ENCODE assay signal across 13 cellular contexts in the genomic region with DNA sequence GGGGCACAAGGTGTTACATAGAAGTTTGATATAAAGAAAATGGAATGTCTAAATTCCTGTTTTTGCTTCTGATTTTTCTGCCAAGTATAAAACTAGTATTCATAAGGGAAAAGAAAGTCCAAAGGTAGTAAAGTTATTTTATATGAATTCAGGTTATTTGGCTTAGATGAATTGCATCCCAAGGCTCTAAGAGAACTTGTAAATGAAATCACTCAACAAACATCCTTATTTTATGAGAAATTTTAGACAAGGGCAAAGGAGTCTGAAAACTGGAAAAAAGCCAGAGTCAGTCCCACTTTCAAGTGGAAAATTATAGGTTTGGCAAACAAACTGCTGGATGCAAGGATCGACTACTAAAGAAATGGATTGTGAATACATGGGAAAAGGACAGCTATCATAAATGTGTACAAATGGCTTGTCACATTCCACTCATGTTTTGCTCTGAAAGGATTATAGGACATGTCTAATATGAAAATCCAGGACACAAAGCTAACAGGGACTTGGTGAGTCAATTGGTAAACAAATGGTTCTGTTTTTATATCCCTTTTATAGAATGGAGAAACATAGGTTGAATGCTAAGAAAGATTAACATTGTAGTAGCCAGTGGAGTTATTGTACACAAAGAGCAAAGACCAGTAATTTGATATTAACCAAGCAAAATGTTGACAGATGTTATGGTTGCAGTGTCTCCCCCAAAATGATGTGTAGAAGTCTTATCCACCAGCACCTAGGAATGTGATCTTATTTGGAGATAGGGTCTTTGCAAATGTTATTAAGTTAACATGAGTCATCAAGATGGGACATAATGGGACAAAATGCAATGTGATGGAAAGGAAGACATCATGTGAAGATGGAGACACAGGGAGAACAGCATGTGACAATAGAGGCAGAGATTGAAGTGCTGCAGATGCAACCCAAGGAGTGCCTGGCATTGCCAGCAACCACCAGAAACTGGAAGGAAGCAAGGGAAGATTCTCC.
"Had no signal": no experiment of that assay in that cellular context is flagged by ENCODE, and none has a peak within 500 bp of the region (broad histone marks: within the 10 kb centered on the region; RNA-seq: fewer than 3 reads in every experiment).

No MANE protein-coding gene starts in this region.

- H3K4me3 ChIP-seq: dorsolateral prefrontal cortex, lower lobe of right lung, skin epidermis, tibial nerve, vagina had no signal

- H3K27me3 ChIP-seq: dorsolateral prefrontal cortex, tibial nerve, vagina had no signal

- H3K36me3 ChIP-seq: lower lobe of right lung, tibial nerve, vagina had no signal

- H3K27ac ChIP-seq: dorsolateral prefrontal cortex, lower lobe of right lung, skin epidermis, tibial nerve, vagina had no signal

- H3K9me3 ChIP-seq: lower lobe of right lung, vagina had no signal

- DNase-seq: activated CD4-positive, alpha-beta T cell treated with anti-CD3 and anti-CD28 coated beads, Interleukin-2, amount 50 U/mL, for 4 hours; activated CD4-positive, CD25-positive, alpha-beta regulatory T cell treated with anti-CD3 and anti-CD28 coated beads, Interleukin-2, amount 50 U/mL, for 72 hours; activated gamma-delta T cell treated with Interleukin-2 at 50 U/mL for 16 hours; activated naive CD8-positive, alpha-beta T cell treated with anti-CD3 and anti-CD28 coated beads, Interleukin-2, amount 10 ng/mL, durations not matched to agents 7 days and 5 days; activated T-cell treated with anti-CD3 and anti-CD28 coated beads, Interleukin-2, amount 50 U/mL, for 72 hours; aorta; dorsolateral prefrontal cortex; left cardiac atrium; lower lobe of right lung; retina had no signal
